14 cellular contexts compared by ENCODE assay signal in genomic region chr1:9345471-9345870, GRCh38.
"Had no signal": no experiment of that assay in that cellular context is flagged by ENCODE, and none has a peak within 500 bp of the region (broad histone marks: within the 10 kb centered on the region; RNA-seq: fewer than 3 reads in every experiment).

No MANE protein-coding gene starts in this region.

- H3K27ac ChIP-seq: epithelial cell of prostate, stomach, upper lobe of left lung, VCaP had no signal

- DNase-seq: activated CD4-positive, alpha-beta T cell treated with anti-CD3 and anti-CD28 coated beads for 4 hours; activated CD8-positive, alpha-beta memory T cell treated with anti-CD3 and anti-CD28 coated beads for 24 hours; activated naive CD4-positive, alpha-beta T cell treated with anti-CD3 and anti-CD28 coated beads for 36 hours; central memory CD4-positive, alpha-beta T cell; effector memory CD4-positive, alpha-beta T cell; hippocampal formation; kidney glomerular epithelial cell; stimulated activated CD4-positive, alpha-beta T cell treated with anti-CD3 and anti-CD28 coated beads, Interleukin-15, amount 100 ng/mL, for 24 hours; stimulated activated CD4-positive, alpha-beta T cell treated with anti-CD3 and anti-CD28 coated beads, Interleukin-4, amount 100 ng/mL, for 24 hours; stomach; T-helper 9 cell; upper lobe of left lung had no signal

- H3K4me3 ChIP-seq: stomach, upper lobe of left lung had no signal

- H3K36me3 ChIP-seq: stomach, upper lobe of left lung had no signal

- H3K9me3 ChIP-seq: stomach, upper lobe of left lung had no signal

- H3K27me3 ChIP-seq: stomach, upper lobe of left lung had no signal
